ENCODE assay signal across 12 cellular contexts in the genomic region with DNA sequence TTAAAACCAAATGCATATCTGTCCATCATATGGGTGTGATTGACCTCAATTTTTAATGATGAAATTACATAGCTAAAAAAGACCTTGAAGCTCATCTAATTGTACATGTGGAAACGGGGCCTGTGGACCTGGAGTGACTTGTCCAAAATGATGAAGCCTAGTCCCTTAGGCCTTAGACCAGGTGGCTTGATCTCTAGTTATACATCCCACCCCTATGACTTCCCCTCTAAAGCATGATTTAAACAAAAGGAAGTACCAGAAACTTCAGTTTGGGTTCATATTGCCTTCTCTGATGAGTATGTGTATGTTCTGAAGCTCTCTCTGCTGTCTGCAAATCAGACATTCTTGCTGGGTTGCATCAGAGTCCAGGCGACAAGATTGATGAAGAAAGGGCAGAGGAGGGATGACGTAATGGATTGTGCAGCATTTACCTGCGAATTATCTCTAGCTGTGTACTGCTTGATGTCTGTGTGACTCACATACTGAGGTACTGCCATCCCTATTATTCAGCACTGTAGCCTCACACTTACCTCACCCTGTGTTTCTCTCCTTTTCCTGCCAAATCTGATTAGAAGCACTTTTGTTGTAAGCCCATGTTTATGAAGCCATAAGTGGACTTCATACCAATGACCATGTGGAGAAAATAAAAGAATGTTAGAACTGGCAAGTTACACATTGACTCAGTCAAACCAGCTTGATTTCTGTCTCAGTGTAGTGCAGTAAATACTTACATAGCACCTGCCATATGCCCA.
DNase-seq lines count a peak whose midpoint lies in the region; ATAC-seq, FAIRE-seq and TF ChIP-seq lines count a peak whose summit lies in the region.
"Had no signal": no experiment of that assay in that cellular context is flagged by ENCODE, and none has a peak within 500 bp of the region (broad histone marks: within the 10 kb centered on the region; RNA-seq: fewer than 3 reads in every experiment).

No MANE protein-coding gene starts in this region.

- FAIRE-seq in GM12892 (lab: Jason Lieb, UNC) = no peak

- no peak for TF ChIP-seq EP300 in gastroesophageal sphincter (IDR thresholded peaks at IDR 0.05)

- no peaks in the 10 kb centered on the region for H3K27me3 ChIP-seq in gastroesophageal sphincter

- no peak overlapping the region for H3K4me3 ChIP-seq in gastroesophageal sphincter

- H3K9me3 ChIP-seq in gastroesophageal sphincter = no peaks in the 10 kb centered on the region

- H3K4me1 ChIP-seq in gastroesophageal sphincter = peaks cover 3 to 46% (median 5%) of the 10 kb centered on the region in 3 donors

- no peaks in the 10 kb centered on the region for H3K36me3 ChIP-seq in gastroesophageal sphincter

- H3K27ac Mint-ChIP-seq in stimulated activated effector memory CD8-positive, alpha-beta T cell treated with anti-CD3 and anti-CD28 coated beads, Interleukin-12 subunit alpha, Interleukin-12 subunit beta, amount 100 ng/mL, for 72 hours = peak overlapping the region; percentile 36
- H3K27ac Mint-ChIP-seq: activated T-helper 17 cell treated with anti-CD3 and anti-CD28 coated beads, Interleukin-2, amount 50 U/mL, for 72 hours had no signal

- no peaks in the 10 kb centered on the region for H3K36me3 Mint-ChIP-seq in stimulated activated effector memory CD8-positive, alpha-beta T cell treated with anti-CD3 and anti-CD28 coated beads, Interleukin-12 subunit alpha, Interleukin-12 subunit beta, amount 100 ng/mL, for 72 hours

- H3K27ac ChIP-seq in gastroesophageal sphincter = peak overlapping the region in 3 of 4 donors; percentile 21 to 71 (median 42)
- H3K27ac ChIP-seq: C4-2B had no signal

- DNase-seq in NCI-H748 (lab: John Stamatoyannopoulos, UW; ENCODE audit: unreplicated experiment) = peak; percentile 4
- DNase-seq in NCI-H748 treated with DMSO at 0.1 percent for 48 hours (lab: John Stamatoyannopoulos, UW) = no peak
- peak; percentile 15 to 30 for DNase-seq in SHP77 (lab: John Stamatoyannopoulos, UW)
- DNase-seq in stimulated activated effector memory CD8-positive, alpha-beta T cell treated with anti-CD3 and anti-CD28 coated beads, Interleukin-12 subunit alpha, Interleukin-12 subunit beta, amount 100 ng/mL, for 72 hours (ENCODE audit: low spot score in 2 of 2) = no peak
- no peak for DNase-seq in COLO829 (ENCODE audit: low spot score)
- DNase-seq in GOT3 (lab: John Stamatoyannopoulos, UW) = no peak
- DNase-seq in GM12892 (ENCODE audit: insufficient read length) = no peak
- DNase-seq: stimulated activated CD4-positive, alpha-beta T cell treated with anti-CD3 and anti-CD28 coated beads, Interleukin-2, amount 100 ng/mL, for 24 hours had no signal

- 37 to 49% methylated on average over 3 to 4 of the region's 4 CpGs for WGBS in gastroesophageal sphincter (ENCODE audit: low coverage in 1 of 2), 2 donors

- no peak for TF ChIP-seq CTCF in gastroesophageal sphincter (IDR thresholded peaks at IDR 0.05)

- H3K9me3 Mint-ChIP-seq in stimulated activated effector memory CD8-positive, alpha-beta T cell treated with anti-CD3 and anti-CD28 coated beads, Interleukin-12 subunit alpha, Interleukin-12 subunit beta, amount 100 ng/mL, for 72 hours = peaks cover 7% of the 10 kb centered on the region
- H3K9me3 Mint-ChIP-seq: IgD-negative memory B cell had no signal

- ATAC-seq in gastroesophageal sphincter = peak; percentile 72
- peak; percentile 73 for ATAC-seq in stimulated activated effector memory CD8-positive, alpha-beta T cell treated with anti-CD3 and anti-CD28 coated beads, Interleukin-12 subunit alpha, Interleukin-12 subunit beta, amount 100 ng/mL, for 72 hours
- ATAC-seq: activated T-helper 17 cell treated with anti-CD3 and anti-CD28 coated beads, Interleukin-2, amount 50 U/mL, for 72 hours had no signal

- no peak overlapping the region for H3K4me3 Mint-ChIP-seq in stimulated activated effector memory CD8-positive, alpha-beta T cell treated with anti-CD3 and anti-CD28 coated beads, Interleukin-12 subunit alpha, Interleukin-12 subunit beta, amount 100 ng/mL, for 72 hours
- H3K4me3 Mint-ChIP-seq: activated T-helper 17 cell treated with anti-CD3 and anti-CD28 coated beads, Interleukin-2, amount 50 U/mL, for 72 hours; IgD-negative memory B cell had no signal

- TF ChIP-seq POLR2A in gastroesophageal sphincter (IDR thresholded peaks at IDR 0.05) (no peak), GM12892 (IDR thresholded peaks at IDR 0.05; ENCODE audit: low read depth, low read length) (no peak)

- peaks cover 13% of the 10 kb centered on the region for H3K4me1 Mint-ChIP-seq in stimulated activated effector memory CD8-positive, alpha-beta T cell treated with anti-CD3 and anti-CD28 coated beads, Interleukin-12 subunit alpha, Interleukin-12 subunit beta, amount 100 ng/mL, for 72 hours

Comparison
In these comparisons a context has a peak if more than half of its experiments do, and no peak if none do; other contexts are left out.
1. DNase-seq: peak in NCI-H748 (single experiment) and SHP77 (2 of 2); none in NCI-H748 treated with DMSO at 0.1 percent for 48 hours (single experiment), stimulated activated effector memory CD8-positive, alpha-beta T cell treated with anti-CD3 and anti-CD28 coated beads, Interleukin-12 subunit alpha, Interleukin-12 subunit beta, amount 100 ng/mL, for 72 hours (0 of 2), COLO829 (single experiment), GOT3 (single experiment) and GM12892 (single experiment).